15 cellular contexts compared by ENCODE assay signal in the genomic region with DNA sequence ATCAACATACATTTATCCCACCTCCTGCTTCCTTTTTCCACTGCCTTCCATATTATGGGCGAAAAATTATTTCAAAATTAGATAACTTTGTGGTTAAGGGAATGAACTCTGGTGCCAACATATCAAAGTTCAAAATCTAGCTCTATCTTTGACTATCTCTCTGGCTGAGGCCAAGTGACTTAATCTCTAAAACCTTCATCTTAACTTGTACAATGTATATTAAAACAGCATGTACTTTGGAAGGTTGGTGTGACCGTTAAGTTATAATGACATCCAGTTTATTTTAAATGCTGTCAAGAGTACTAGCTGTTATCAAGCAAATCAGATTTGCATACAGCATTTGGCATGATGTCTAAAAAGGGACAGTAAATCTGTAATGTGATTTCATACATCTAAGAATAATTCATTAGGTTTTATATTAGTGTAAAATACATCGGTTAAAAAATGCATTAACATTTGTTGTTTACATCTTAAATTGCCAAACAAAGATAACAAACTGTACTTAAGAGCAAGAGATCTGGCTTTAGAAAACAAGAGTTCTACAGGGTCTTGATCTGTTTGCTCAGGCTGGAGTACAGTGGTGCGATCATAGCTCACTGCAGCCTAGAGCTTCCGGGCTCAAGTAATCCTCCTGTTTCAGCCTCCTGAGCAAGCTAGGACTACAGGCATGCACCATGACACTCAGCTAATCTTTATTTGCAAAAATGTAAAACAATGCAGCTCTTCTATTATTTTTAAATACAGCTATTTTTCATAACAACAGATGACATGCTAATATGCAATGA.
DNase-seq lines count a peak whose midpoint lies in the region; ATAC-seq, FAIRE-seq and TF ChIP-seq lines count a peak whose summit lies in the region.
"Had no signal": no experiment of that assay in that cellular context is flagged by ENCODE, and none has a peak within 500 bp of the region (broad histone marks: within the 10 kb centered on the region; RNA-seq: fewer than 3 reads in every experiment).

No MANE protein-coding gene starts in this region.

- H3K9me3 ChIP-seq in spleen = no peaks in the 10 kb centered on the region
- H3K9me3 ChIP-seq: BLaER1 treated with 17β-estradiol and CSF1 and Interleukin-3, amounts not matched to agents 10 nM and 100 nM had no signal

- DNase-seq in H54 (ENCODE audit: insufficient read length, low spot score) (no peak), RPMI8226 (peak; percentile 6), dorsolateral prefrontal cortex (no peak), medulla oblongata (ENCODE audit: extremely low spot score) (no peak), spleen (no peak)
- no peak for DNase-seq in stimulated activated naive CD8-positive, alpha-beta T cell treated with anti-CD3 and anti-CD28 coated beads, Interleukin-15, Interleukin-2, amounts not matched to agents 100 U/mL and 50 U/mL, for 24 hours
- DNase-seq: CD8-positive, alpha-beta memory T cell; DMS79; H7; NCI-H1105 treated with DMSO at 0.1 percent for 48 hours; NCI-H1694; NCI-H526; T-helper 17 cell had no signal

- intact Hi-C loops in dorsolateral prefrontal cortex (cut with DNase I) (no loop called here), spleen (cut with DNase I; ENCODE audit: low total_unique reads) (no loop called here)

- H3K27me3 ChIP-seq in ACC112 (ENCODE audit: insufficient read depth, low read length) = no peaks in the 10 kb centered on the region
- H3K27me3 ChIP-seq in dorsolateral prefrontal cortex = no peaks in the 10 kb centered on the region
- no peaks in the 10 kb centered on the region for H3K27me3 ChIP-seq in spleen (replicated peaks in 1 of 7)
- H3K27me3 ChIP-seq: BLaER1 treated with 17β-estradiol and CSF1 and Interleukin-3, amounts not matched to agents 10 nM and 100 nM had no signal

- peak overlapping the region; percentile 45 for H2AFZ ChIP-seq in ACC112 (ENCODE audit: low read length, unreplicated experiment)

- H3K4me3 ChIP-seq in ACC112 (ENCODE audit: low read depth, low read length) = no peak overlapping the region
- no peak overlapping the region for H3K4me3 ChIP-seq in dorsolateral prefrontal cortex
- H3K4me3 ChIP-seq in spleen = no peak overlapping the region
- H3K4me3 ChIP-seq: BLaER1 treated with 17β-estradiol and CSF1 and Interleukin-3, amounts not matched to agents 10 nM and 100 nM had no signal

- WGBS in spleen, 5 donors = 78 to 85% (median 82%) methylated on average over 5 of the region's 5 CpGs

- H3K79me2 ChIP-seq in ACC112 (ENCODE audit: control insufficient read depth, insufficient read depth, low read length, unreplicated experiment) = no peaks in the 10 kb centered on the region

- FAIRE-seq in H54 (lab: Jason Lieb, UNC) = peak; percentile 52

- no peak overlapping the region for H3K27ac ChIP-seq in ACC112 (ENCODE audit: low read depth, low read length)
- peak overlapping the region in 36 of 59 donors; percentile 2 to 84 (median 42) for H3K27ac ChIP-seq in dorsolateral prefrontal cortex
- no peak overlapping the region for H3K27ac ChIP-seq in spleen
- H3K27ac ChIP-seq: BLaER1 treated with 17β-estradiol and CSF1 and Interleukin-3, amounts not matched to agents 10 nM and 100 nM had no signal

- no peaks in the 10 kb centered on the region for H3K36me3 ChIP-seq in ACC112 (ENCODE audit: insufficient read depth, low read length)
- H3K36me3 ChIP-seq in spleen = no peaks in the 10 kb centered on the region
- H3K36me3 ChIP-seq: BLaER1 treated with 17β-estradiol and CSF1 and Interleukin-3, amounts not matched to agents 10 nM and 100 nM had no signal

- TF ChIP-seq POLR2A in H54 (IDR thresholded peaks at IDR 0.05; ENCODE audit: low read depth, low read length) = no peak
- no peak for TF ChIP-seq POLR2A in spleen (IDR thresholded peaks at IDR 0.05)

- TF ChIP-seq CTCF in dorsolateral prefrontal cortex (IDR thresholded peaks at IDR 0.05 in 54 of 56, conservative IDR thresholded peaks at IDR 0.05 in 2 of 56; ENCODE audit: low read depth in 1 of 56, partially characterized antibody in 56 of 56) (no peak), spleen (IDR thresholded peaks at IDR 0.05 in 8 of 11, conservative IDR thresholded peaks at IDR 0.05 in 3 of 11) (no peak)

- H3K4me1 ChIP-seq in ACC112 (ENCODE audit: control insufficient read depth, insufficient read depth, low read length, unreplicated experiment) (peaks cover 17% of the 10 kb centered on the region), spleen (no peaks in the 10 kb centered on the region)
- H3K4me1 ChIP-seq: BLaER1 treated with 17β-estradiol and CSF1 and Interleukin-3, amounts not matched to agents 10 nM and 100 nM had no signal

- no peak for ATAC-seq in stimulated activated naive CD8-positive, alpha-beta T cell treated with anti-CD3 and anti-CD28 coated beads, Interleukin-15, Interleukin-2, amounts not matched to agents 100 U/mL and 50 U/mL, for 24 hours
- ATAC-seq: T-helper 17 cell had no signal

Comparison
In these comparisons a context has a peak if more than half of its experiments do, and no peak if none do; other contexts are left out.
1. H3K27ac ChIP-seq: peak in dorsolateral prefrontal cortex (36 of 59); none in ACC112 (single experiment) and spleen (0 of 8).